In genomic region chr2:68987051-68987503, GRCh38 we compare ENCODE assay signal across 1 cellular context.
TF ChIP-seq lines count a peak whose summit lies in the region.

No MANE protein-coding gene starts in this region.

TF ChIP-seq in GM23338, 12 proteins besides CTCF, POLR2A, EP300 and RAD21 (continued from another document):
- no peak for TF ChIP-seq ZNF462 (CRISPR knock-in tag; IDR thresholded peaks at IDR 0.05)
- no peak for TF ChIP-seq POLR2AphosphoS5 (IDR thresholded peaks at IDR 0.05; ENCODE audit: low read depth)
- TF ChIP-seq EZH2phosphoT487 (IDR thresholded peaks at IDR 0.05; ENCODE audit: unreplicated experiment): no peak
- TF ChIP-seq ZNF331 (CRISPR knock-in tag; IDR thresholded peaks at IDR 0.05; ENCODE audit: low read depth): no peak
- TF ChIP-seq STAT1 (IDR thresholded peaks at IDR 0.05; ENCODE audit: unreplicated experiment): no peak
- no peak for TF ChIP-seq EZH2 (IDR thresholded peaks at IDR 0.05; ENCODE audit: low read depth, unreplicated experiment)
- no peak for TF ChIP-seq ZNF114 (CRISPR knock-in tag; IDR thresholded peaks at IDR 0.05)
